Comparison of ENCODE assay signal across 20 cellular contexts in genomic region chr15:67559158-67559557, GRCh38.
"Had no signal": no experiment of that assay in that cellular context is flagged by ENCODE, and none has a peak within 500 bp of the region (broad histone marks: within the 10 kb centered on the region; RNA-seq: fewer than 3 reads in every experiment).

No MANE protein-coding gene starts in this region.

- H3K27ac ChIP-seq: cardiac muscle cell, heart right ventricle, neutrophil, ovary, psoas muscle, right atrium auricular region, upper lobe of left lung had no signal

- H3K36me3 ChIP-seq: cardiac muscle cell, neutrophil, ovary, right atrium auricular region had no signal

- H3K9me3 Mint-ChIP-seq: activated T-cell treated with anti-CD3 and anti-CD28 coated beads, Interleukin-2, amount 50 U/mL, for 24 hours; natural killer cell treated with Interleukin-12 subunit alpha and Interleukin-12 subunit beta and Interleukin-15 and Interleukin-18, amount 100 ng/mL, for 72 hours had no signal

- H3K4me3 ChIP-seq: cardiac muscle cell, heart right ventricle, ovary, psoas muscle, right atrium auricular region, upper lobe of left lung had no signal

- H3K4me1 ChIP-seq: right atrium auricular region, upper lobe of left lung had no signal

- H3K27ac Mint-ChIP-seq: activated naive CD8-positive, alpha-beta T cell treated with anti-CD3 and anti-CD28 coated beads, Interleukin-2, amount 10 ng/mL, durations not matched to agents 7 days and 5 days; activated T-cell treated with anti-CD3 and anti-CD28 coated beads, Interleukin-2, amount 50 U/mL, for 24 hours; activated T-helper 2 cell treated with anti-CD3 and anti-CD28 coated beads, Interferon-gamma antibody, Interleukin-2, Interleukin-4, amounts not matched to agents 10 μg/mL and 5 μg/mL and 100 μg/mL, durations not matched to agents 14 hours and 24 hours and 36 hours had no signal

- H3K27me3 Mint-ChIP-seq: activated naive CD8-positive, alpha-beta T cell treated with anti-CD3 and anti-CD28 coated beads, Interleukin-2, amount 10 ng/mL, durations not matched to agents 7 days and 5 days; activated T-cell treated with anti-CD3 and anti-CD28 coated beads, Interleukin-2, amount 50 U/mL, for 24 hours; natural killer cell treated with Interleukin-12 subunit alpha and Interleukin-12 subunit beta and Interleukin-15 and Interleukin-18, amount 100 ng/mL, for 72 hours had no signal

- H3K4me3 Mint-ChIP-seq: activated naive CD8-positive, alpha-beta T cell treated with anti-CD3 and anti-CD28 coated beads, Interleukin-2, amount 10 ng/mL, durations not matched to agents 7 days and 5 days; activated T-cell treated with anti-CD3 and anti-CD28 coated beads, Interleukin-2, amount 50 U/mL, for 24 hours; natural killer cell treated with Interleukin-12 subunit alpha and Interleukin-12 subunit beta and Interleukin-15 and Interleukin-18, amount 100 ng/mL, for 72 hours had no signal

- H3K27me3 ChIP-seq: cardiac muscle cell, heart right ventricle, neutrophil, ovary, right atrium auricular region, upper lobe of left lung had no signal

- H3K9me3 ChIP-seq: neutrophil, ovary, psoas muscle, upper lobe of left lung had no signal

- DNase-seq: activated CD8-positive, alpha-beta memory T cell treated with anti-CD3 and anti-CD28 coated beads for 24 hours; activated CD8-positive, alpha-beta memory T cell treated with anti-CD3 and anti-CD28 coated beads, Interleukin-2, amount 50 U/mL, for 4 hours; activated naive CD4-positive, alpha-beta T cell; activated naive CD8-positive, alpha-beta T cell treated with anti-CD3 and anti-CD28 coated beads, Interleukin-2, amount 10 ng/mL, durations not matched to agents 7 days and 5 days; activated T-cell treated with anti-CD3 and anti-CD28 coated beads, Interleukin-2, amount 50 U/mL, for 24 hours; amniotic stem cell; heart right ventricle; islet precursor cell; left cardiac atrium; midbrain; ovary; psoas muscle; stimulated activated CD4-positive, alpha-beta T cell treated with anti-CD3 and anti-CD28 coated beads, Interleukin-4, amount 100 ng/mL, for 4 hours; stimulated activated naive CD8-positive, alpha-beta T cell treated with anti-CD3 and anti-CD28 coated beads, Interleukin-15, Interleukin-2, amounts not matched to agents 100 U/mL and 50 U/mL, for 24 hours; upper lobe of left lung had no signal
